In the genomic region with DNA sequence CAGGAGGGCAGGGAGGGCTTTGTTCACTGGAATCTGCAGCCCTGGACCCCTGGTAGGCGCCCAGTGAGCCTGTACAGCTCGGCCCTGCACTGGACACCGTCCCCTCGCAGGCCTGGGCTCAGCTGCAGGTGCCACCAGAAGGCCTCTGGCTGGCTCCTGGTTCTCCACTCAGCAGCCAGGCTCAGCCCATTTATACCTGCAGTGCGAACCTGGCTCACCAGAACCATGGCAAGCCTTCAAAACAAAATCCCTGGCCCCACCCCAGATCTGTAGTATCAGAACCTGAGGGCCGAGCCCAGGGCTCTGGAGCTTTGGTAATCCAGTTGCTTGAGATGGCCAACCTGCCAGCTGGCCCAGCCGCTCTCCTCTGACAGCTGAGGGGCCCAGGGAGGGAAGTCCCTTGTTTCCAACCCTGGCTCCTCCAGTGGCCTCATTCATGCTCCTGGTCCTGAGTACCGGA, we compare ENCODE assay signal across 20 cellular contexts. TPM values are rescaled to one million over a fixed set of nuclear protein-coding genes. Genes with fewer than 3 reads are reported as not detected.
DNase-seq lines count a peak whose midpoint lies in the region; ATAC-seq and TF ChIP-seq lines count a peak whose summit lies in the region.
"Had no signal": no experiment of that assay in that cellular context is flagged by ENCODE, and none has a peak within 500 bp of the region (broad histone marks: within the 10 kb centered on the region; RNA-seq: fewer than 3 reads in every experiment).

No MANE protein-coding gene starts in this region.

- ATAC-seq in RWPE2 (ENCODE audit: low read depth): peak; percentile 4; the same call in 1 of the 3 replicates
- peak; percentile 10 to 37 (median 35) for ATAC-seq in psoas muscle
- no peak for ATAC-seq in stimulated activated memory B cell treated with anti-CD40 and anti-IgM and Interleukin-4, amounts not matched to agents 10 μg/mL and 1 μg/mL and 100 μg/mL, for 72 hours

- H3K9me3 ChIP-seq in RWPE2 (ENCODE audit: severe bottlenecking) (no peaks in the 10 kb centered on the region), psoas muscle (no peaks in the 10 kb centered on the region)
- H3K9me3 ChIP-seq: tibial nerve had no signal

- H3K27me3 ChIP-seq in RWPE2 (ENCODE audit: insufficient read depth, poor library complexity, severe bottlenecking) (no peaks in the 10 kb centered on the region), dorsolateral prefrontal cortex (no peaks in the 10 kb centered on the region), psoas muscle (ENCODE audit: insufficient read depth in 3 of 3, low read length in 2 of 3) (no peaks in the 10 kb centered on the region)
- H3K27me3 ChIP-seq: tibial nerve had no signal

- no peak overlapping the region for H3K27ac Mint-ChIP-seq in stimulated activated memory B cell treated with anti-CD40 and anti-IgM and Interleukin-4, amounts not matched to agents 10 μg/mL and 1 μg/mL and 100 μg/mL, for 72 hours
- H3K27ac Mint-ChIP-seq: activated CD4-positive, alpha-beta T cell treated with anti-CD3 and anti-CD28 coated beads, Interleukin-2, amount 10 ng/mL, durations not matched to agents 7 days and 5 days had no signal

- H3K4me1 Mint-ChIP-seq in stimulated activated memory B cell treated with anti-CD40 and anti-IgM and Interleukin-4, amounts not matched to agents 10 μg/mL and 1 μg/mL and 100 μg/mL, for 72 hours: peaks cover 23% of the 10 kb centered on the region

- H3K4me1 ChIP-seq in RWPE2 (ENCODE audit: insufficient read depth, poor library complexity, severe bottlenecking) (no peaks in the 10 kb centered on the region), psoas muscle (no peaks in the 10 kb centered on the region)

- no peaks in the 10 kb centered on the region for H3K27me3 Mint-ChIP-seq in stimulated activated memory B cell treated with anti-CD40 and anti-IgM and Interleukin-4, amounts not matched to agents 10 μg/mL and 1 μg/mL and 100 μg/mL, for 72 hours
- H3K27me3 Mint-ChIP-seq: activated CD4-positive, alpha-beta T cell treated with anti-CD3 and anti-CD28 coated beads, Interleukin-2, amount 10 ng/mL, durations not matched to agents 7 days and 5 days; memory B cell had no signal

- H3K36me3 Mint-ChIP-seq in stimulated activated memory B cell treated with anti-CD40 and anti-IgM and Interleukin-4, amounts not matched to agents 10 μg/mL and 1 μg/mL and 100 μg/mL, for 72 hours: peaks cover 28% of the 10 kb centered on the region

- intact Hi-C loops in dorsolateral prefrontal cortex (cut with DNase I): no loop called here
- intact Hi-C loops in psoas muscle (cut with DNase I): no loop called here

- H3K36me3 ChIP-seq in RWPE2 (ENCODE audit: low read depth): peaks cover 11% of the 10 kb centered on the region
- peaks cover 0 to 39% of the 10 kb centered on the region in 2 donors for H3K36me3 ChIP-seq in psoas muscle (ENCODE audit: insufficient read depth in 1 of 2, low read depth in 1 of 2)

- H3K27ac ChIP-seq in RWPE2 (ENCODE audit: poor library complexity, severe bottlenecking) (no peak overlapping the region), dorsolateral prefrontal cortex (peak overlapping the region in 57 of 59 donors; percentile 3 to 99 (median 74)), psoas muscle (no peak overlapping the region)

- H3K9me3 Mint-ChIP-seq in stimulated activated memory B cell treated with anti-CD40 and anti-IgM and Interleukin-4, amounts not matched to agents 10 μg/mL and 1 μg/mL and 100 μg/mL, for 72 hours: no peaks in the 10 kb centered on the region
- H3K9me3 Mint-ChIP-seq: activated CD4-positive, alpha-beta T cell treated with anti-CD3 and anti-CD28 coated beads, Interleukin-2, amount 10 ng/mL, durations not matched to agents 7 days and 5 days; memory B cell had no signal

- WGBS in psoas muscle, 3 donors: 39 to 57% (median 43%) methylated on average over 7 to 8 of the region's 8 CpGs

- no peak for TF ChIP-seq CTCF in RWPE2 (IDR thresholded peaks at IDR 0.05; ENCODE audit: poor library complexity, severe bottlenecking)
- TF ChIP-seq CTCF in dorsolateral prefrontal cortex (IDR thresholded peaks at IDR 0.05 in 54 of 56, conservative IDR thresholded peaks at IDR 0.05 in 2 of 56; ENCODE audit: low read depth in 1 of 56, partially characterized antibody in 56 of 56): no peak
- no peak for TF ChIP-seq CTCF in psoas muscle (IDR thresholded peaks at IDR 0.05)

- H3K4me3 ChIP-seq in RWPE2 (ENCODE audit: severe bottlenecking) (no peak overlapping the region), dorsolateral prefrontal cortex (no peak overlapping the region), psoas muscle (no peak overlapping the region)
- H3K4me3 ChIP-seq: tibial nerve had no signal

- DNase-seq in NCI-H82 (lab: John Stamatoyannopoulos, UW): peak; percentile 36
- DNase-seq in NCI-H82 treated with DMSO at 0.1 percent for 48 hours (lab: John Stamatoyannopoulos, UW; ENCODE audit: unreplicated experiment): no peak
- no peak for DNase-seq in RWPE2 (ENCODE audit: low spot score)
- peak in 1 of 10 donors; percentile 81 for DNase-seq in dorsolateral prefrontal cortex
- DNase-seq in psoas muscle: no peak
- no peak for DNase-seq in RPMI8226
- no peak for DNase-seq in activated CD4-positive, CD25-positive, alpha-beta regulatory T cell (lab: John Stamatoyannopoulos, UW)
- DNase-seq: activated CD4-positive, alpha-beta T cell treated with anti-CD3 and anti-CD28 coated beads, Interleukin-2, amount 10 ng/mL, durations not matched to agents 7 days and 5 days; activated CD8-positive, alpha-beta memory T cell treated with anti-CD3 and anti-CD28 coated beads, Interleukin-2, amount 50 U/mL, for 4 hours; activated effector memory CD4-positive, alpha-beta T cell treated with anti-CD3 and anti-CD28 coated beads, Interleukin-2, amount 50 U/mL, for 16 hours; DMS79 treated with DMSO at 0.1 percent for 48 hours; Kasumi-1; NCI-H1105; NCI-H526 treated with DMSO at 0.1 percent for 48 hours; OCI-M1 had no signal

- H3K4me3 Mint-ChIP-seq in stimulated activated memory B cell treated with anti-CD40 and anti-IgM and Interleukin-4, amounts not matched to agents 10 μg/mL and 1 μg/mL and 100 μg/mL, for 72 hours: no peak overlapping the region
- H3K4me3 Mint-ChIP-seq: activated CD4-positive, alpha-beta T cell treated with anti-CD3 and anti-CD28 coated beads, Interleukin-2, amount 10 ng/mL, durations not matched to agents 7 days and 5 days; memory B cell had no signal

RNA-seq across cellular contexts. Expression of a gene that starts 0.9 kb away (rescaled TPM):
- total RNA-seq in dorsolateral prefrontal cortex (1 to 10 TPM in 60 of 120 experiments, under 1 TPM in 23, not detected in 37; 0.59 to 5.0 (median 1.4) TPM), psoas muscle (under 1 TPM in 2 of 4 donors, not detected in 2; 0.37 to 0.56 TPM)
- under 1 TPM in 1 of 3 donors, not detected in 2; 0.14 TPM for polyA plus RNA-seq in psoas muscle
- polyA plus RNA-seq: neural cell had no signal

RNA-seq across cellular contexts. Expression of a gene that starts 9.7 kb away (rescaled TPM):
- total RNA-seq in dorsolateral prefrontal cortex: 10 to 100 TPM; 26.7 to 59.7 (median 43.8) TPM
- total RNA-seq in psoas muscle: 10 to 100 TPM; 12.1 to 23.5 (median 14.2) TPM
- polyA plus RNA-seq in psoas muscle: 10 to 100 TPM; 19.7 to 23.5 (median 21.3) TPM

RNA-seq across cellular contexts. Expression of a gene that starts 14.5 kb away (rescaled TPM):
- total RNA-seq in dorsolateral prefrontal cortex (1 to 10 TPM in 1 of 120 experiments, under 1 TPM in 5, not detected in 114; 0.29 to 1.3 (median 0.40) TPM), psoas muscle (not detected)
- under 1 TPM in 1 of 3 donors, not detected in 2; 0.13 TPM for polyA plus RNA-seq in psoas muscle
- total RNA-seq: chondrocyte, tibial nerve had no signal
- polyA plus RNA-seq: neural cell had no signal

RNA-seq across cellular contexts. Expression of a gene that starts 22.5 kb away (rescaled TPM):
- total RNA-seq in dorsolateral prefrontal cortex (100 to 1,000 TPM; 164 to 333 (median 223) TPM), psoas muscle (1 to 10 TPM; 1.3 to 2.6 (median 2.0) TPM)
- polyA plus RNA-seq in psoas muscle: under 1 TPM; 0.53 to 1.00 (median 0.82) TPM

Comparison
In these comparisons a context has a peak if more than half of its experiments do, and no peak if none do; other contexts are left out.
1. H3K27ac ChIP-seq: peak in dorsolateral prefrontal cortex (57 of 59); none in RWPE2 (single experiment) and psoas muscle (single experiment).